In the genomic region with DNA sequence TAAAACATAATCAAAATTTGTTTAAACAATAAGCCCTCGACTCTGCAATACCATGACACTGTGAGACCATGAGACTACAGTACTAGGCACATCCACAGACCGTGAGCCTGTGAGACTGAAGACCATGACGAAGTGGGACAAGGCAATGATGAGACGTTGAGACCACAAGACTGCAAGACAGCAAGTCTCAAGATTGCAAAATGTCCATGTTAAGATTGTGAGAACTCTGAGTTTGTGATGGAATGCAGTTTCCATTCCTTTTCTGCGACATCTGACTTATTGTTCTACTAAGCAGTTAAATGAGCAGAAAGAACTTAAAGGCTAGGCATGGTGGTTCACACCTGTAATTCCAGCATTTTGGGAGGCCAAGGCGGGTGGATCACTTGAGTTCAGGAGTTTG, we compare ENCODE assay signal across 18 cellular contexts.
DNase-seq lines count a peak whose midpoint lies in the region; ATAC-seq and TF ChIP-seq lines count a peak whose summit lies in the region.
"Had no signal": no experiment of that assay in that cellular context is flagged by ENCODE, and none has a peak within 500 bp of the region (broad histone marks: within the 10 kb centered on the region; RNA-seq: fewer than 3 reads in every experiment).

No MANE protein-coding gene starts in this region.

- peak overlapping the region in 1 of 2 experiments; percentile 15 for H2BK12ac ChIP-seq in mesenchymal stem cell (ENCODE audit: low read length in 2 of 2)

- no peak overlapping the region for H2BK120ac ChIP-seq in mesenchymal stem cell (ENCODE audit: low read depth, low read length)

- TF ChIP-seq EP300 in gastroesophageal sphincter (IDR thresholded peaks at IDR 0.05) = no peak

- no peak overlapping the region for H3K18ac ChIP-seq in mesenchymal stem cell (ENCODE audit: low read depth in 1 of 2, low read length in 2 of 2)

- no peak for TF ChIP-seq CTCF in choroid plexus epithelial cell (conservative IDR thresholded peaks at IDR 0.05; ENCODE audit: low read depth, low read length)
- TF ChIP-seq CTCF in gastroesophageal sphincter (IDR thresholded peaks at IDR 0.05) = no peak

- no peak overlapping the region for H3K4me3 Mint-ChIP-seq in activated T-cell treated with anti-CD3 and anti-CD28 coated beads, Interleukin-2, amount 50 U/mL, for 24 hours
- H3K4me3 Mint-ChIP-seq: CD4-positive, CD25-positive, alpha-beta regulatory T cell; GM23338 had no signal

- H4K91ac ChIP-seq in mesenchymal stem cell (ENCODE audit: low read length) = no peak overlapping the region

- H3K27ac ChIP-seq in mesenchymal stem cell (ENCODE audit: low read length, poor library complexity, severe bottlenecking) (no peak overlapping the region), gastroesophageal sphincter (no peak overlapping the region)
- H3K27ac ChIP-seq: SK-N-MC had no signal

- H3K4me1 Mint-ChIP-seq in activated T-cell treated with anti-CD3 and anti-CD28 coated beads, Interleukin-2, amount 50 U/mL, for 24 hours (ENCODE audit: low read depth) = no peaks in the 10 kb centered on the region

- H3K27me3 ChIP-seq in mesenchymal stem cell (ENCODE audit: control insufficient read depth in 1 of 2, insufficient read depth in 1 of 2, low read length in 2 of 2) = no peaks in the 10 kb centered on the region
- peaks cover 4% of the 10 kb centered on the region for H3K27me3 ChIP-seq in gastroesophageal sphincter

- H3K79me1 ChIP-seq in mesenchymal stem cell (replicated peaks; ENCODE audit: low read length, poor library complexity, severe bottlenecking) = no peaks in the 10 kb centered on the region

- ATAC-seq in GM18505 (IDR thresholded peaks at IDR 0.05; ENCODE audit: unreplicated experiment) (no peak), gastroesophageal sphincter (no peak)
- ATAC-seq: GM23338, Panc1 had no signal

- H2BK5ac ChIP-seq in mesenchymal stem cell (ENCODE audit: low read depth, low read length, poor library complexity, severe bottlenecking) = no peak overlapping the region

- H3K4me3 ChIP-seq in choroid plexus epithelial cell (ENCODE audit: low read depth, low read length) = no peak overlapping the region
- H3K4me3 ChIP-seq in mesenchymal stem cell (ENCODE audit: insufficient read depth in 1 of 2, low read depth in 1 of 2, low read length in 2 of 2) = no peak overlapping the region
- no peak overlapping the region for H3K4me3 ChIP-seq in gastroesophageal sphincter
- H3K4me3 ChIP-seq: GM23338, SK-N-MC had no signal

- no peak overlapping the region for H2AFZ ChIP-seq in mesenchymal stem cell (ENCODE audit: low read depth, low read length)
- H2AFZ ChIP-seq: GM23338 had no signal

- no peak overlapping the region for H2BK15ac ChIP-seq in mesenchymal stem cell (ENCODE audit: low read depth, poor library complexity, severe bottlenecking)

- no peaks in the 10 kb centered on the region for H3K9me3 Mint-ChIP-seq in activated T-cell treated with anti-CD3 and anti-CD28 coated beads, Interleukin-2, amount 50 U/mL, for 24 hours
- H3K9me3 Mint-ChIP-seq: GM23338 had no signal

- DNase-seq in EL (peak; percentile 29), MV-4-11 (lab: John Stamatoyannopoulos, UW) (peak; percentile 80), choroid plexus epithelial cell (ENCODE audit: low read depth) (peak; percentile 65), mesenchymal stem cell (peak; percentile 43)
- no peak for DNase-seq in activated T-cell treated with anti-CD3 and anti-CD28 coated beads, Interleukin-2, amount 50 U/mL, for 24 hours
- DNase-seq: AML-193; CD4-positive, CD25-positive, alpha-beta regulatory T cell; KG1; NCI-H1092 treated with DMSO at 0.1 percent for 48 hours; NCI-H1694 treated with DMSO at 0.1 percent for 48 hours; NCI-H2107; NCI-H2227 treated with DMSO at 0.1 percent for 48 hours; NCI-H524 treated with DMSO at 0.1 percent for 48 hours had no signal

- peaks cover 1% of the 10 kb centered on the region for H3K4me1 ChIP-seq in mesenchymal stem cell (ENCODE audit: control insufficient read depth, insufficient read depth, low read depth, low read length)
- H3K4me1 ChIP-seq in gastroesophageal sphincter = no peaks in the 10 kb centered on the region

- H3K36me3 Mint-ChIP-seq in activated T-cell treated with anti-CD3 and anti-CD28 coated beads, Interleukin-2, amount 50 U/mL, for 24 hours (ENCODE audit: low read depth) = no peaks in the 10 kb centered on the region
- H3K36me3 Mint-ChIP-seq: CD4-positive, CD25-positive, alpha-beta regulatory T cell had no signal

- H3K36me3 ChIP-seq in mesenchymal stem cell (ENCODE audit: control insufficient read depth in 1 of 2, insufficient read depth in 2 of 2, low read depth in 1 of 2, low read length in 2 of 2) (no peaks in the 10 kb centered on the region), gastroesophageal sphincter (no peaks in the 10 kb centered on the region)

- TF ChIP-seq POLR2A in GM18505 (IDR thresholded peaks at IDR 0.05; ENCODE audit: borderline replicate concordance, extremely low read depth, insufficient read depth, insufficient read length) (no peak), gastroesophageal sphincter (IDR thresholded peaks at IDR 0.05) (no peak)

- no peak overlapping the region for H3K23ac ChIP-seq in mesenchymal stem cell (ENCODE audit: low read length in 2 of 2)

- no peak overlapping the region for H3K4me2 ChIP-seq in mesenchymal stem cell (ENCODE audit: low read length, poor library complexity, severe bottlenecking)
- H3K4me2 ChIP-seq: GM23338 had no signal

- H3K9me3 ChIP-seq in mesenchymal stem cell (ENCODE audit: control insufficient read depth, low read length) = no peaks in the 10 kb centered on the region
- H3K9me3 ChIP-seq in gastroesophageal sphincter = no peaks in the 10 kb centered on the region

- no peak overlapping the region for H3K9ac ChIP-seq in mesenchymal stem cell (ENCODE audit: low read length)

- WGBS in mesenchymal stem cell = 85% methylated on average over 5 of the region's 6 CpGs
- WGBS in gastroesophageal sphincter (ENCODE audit: low coverage in 1 of 2), 2 donors = 84 to 85% methylated on average over 6 of the region's 6 CpGs

- H2AK5ac ChIP-seq in mesenchymal stem cell (ENCODE audit: low read length, severe bottlenecking) = no peak overlapping the region

- peaks cover 12% of the 10 kb centered on the region for H3K27me3 Mint-ChIP-seq in activated T-cell treated with anti-CD3 and anti-CD28 coated beads, Interleukin-2, amount 50 U/mL, for 24 hours
- H3K27me3 Mint-ChIP-seq: CD4-positive, CD25-positive, alpha-beta regulatory T cell had no signal

- no peak overlapping the region for H3K27ac Mint-ChIP-seq in activated T-cell treated with anti-CD3 and anti-CD28 coated beads, Interleukin-2, amount 50 U/mL, for 24 hours
- H3K27ac Mint-ChIP-seq: CD4-positive, CD25-positive, alpha-beta regulatory T cell; GM23338 had no signal

- no peak overlapping the region for H3K4ac ChIP-seq in mesenchymal stem cell (ENCODE audit: low read depth in 1 of 2, low read length in 2 of 2)

- H3K14ac ChIP-seq in mesenchymal stem cell (ENCODE audit: low read length in 2 of 2) = peak overlapping the region in 1 of 2 experiments; percentile 71

- no peak overlapping the region for H4K8ac ChIP-seq in mesenchymal stem cell (ENCODE audit: low read length)
